Comparison of ENCODE assay signal across 8 cellular contexts in the genomic region with DNA sequence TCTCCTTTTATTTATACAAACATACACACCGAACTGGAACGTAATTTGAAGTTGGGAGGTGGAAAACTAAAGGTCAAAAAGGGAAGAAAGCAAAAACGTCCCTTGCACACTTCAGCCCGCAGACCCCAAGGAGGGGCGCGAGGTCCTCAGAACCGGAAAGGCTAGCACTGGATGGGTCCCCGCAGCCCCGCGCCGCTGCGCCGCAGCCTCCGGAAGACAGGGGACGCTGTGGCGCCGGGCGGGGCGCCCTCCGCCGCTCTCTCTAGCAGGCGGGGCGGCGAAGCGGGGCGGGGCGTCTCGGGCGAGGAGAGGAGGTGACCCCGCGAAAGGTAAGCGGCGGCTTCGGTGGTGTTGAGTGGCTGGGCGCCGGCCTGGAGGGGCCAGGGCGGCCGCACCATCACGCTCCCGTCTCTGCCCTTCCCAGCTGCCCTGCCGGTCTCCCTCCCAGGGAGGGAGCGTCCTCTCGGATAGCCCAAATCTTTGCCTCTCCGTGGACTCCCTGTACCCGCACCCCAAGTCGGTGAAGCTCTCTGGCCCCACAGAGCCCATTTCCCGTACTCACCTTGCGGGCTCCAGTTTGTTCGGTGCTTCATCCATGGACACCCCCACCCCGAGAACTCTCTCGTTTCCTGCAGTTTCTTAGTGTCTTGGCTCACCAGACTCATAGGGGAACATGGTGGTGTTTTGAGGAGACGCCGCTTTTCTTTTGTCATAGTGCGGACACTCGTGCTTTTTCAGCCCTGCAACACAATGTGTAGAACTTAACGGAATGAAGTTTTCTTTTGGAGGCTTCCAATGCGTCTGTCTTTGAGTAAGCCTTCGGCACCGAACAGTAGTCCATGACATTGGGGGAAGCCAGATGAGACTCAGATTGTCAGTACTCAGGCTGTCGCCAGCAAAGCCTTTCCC. TPM values are rescaled to one million over a fixed set of nuclear protein-coding genes. Genes with fewer than 3 reads are reported as not detected.
DNase-seq lines count a peak whose midpoint lies in the region; ATAC-seq and TF ChIP-seq lines count a peak whose summit lies in the region.

A gene with protein sequence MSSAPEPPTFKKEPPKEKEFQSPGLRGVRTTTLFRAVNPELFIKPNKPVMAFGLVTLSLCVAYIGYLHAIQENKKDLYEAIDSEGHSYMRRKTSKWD (plus strand): TSS at position 285 of the 909 bp plus-strand sequence. CDS start 14,444 bp downstream, outside the sequence.

- peak; percentile 88 to 100 (median 96) for TF ChIP-seq CTCF in gastroesophageal sphincter (IDR thresholded peaks at IDR 0.05)

- H3K36me3 ChIP-seq in gastroesophageal sphincter, result no peaks in the 10 kb centered on the region

- TF ChIP-seq EP300 in gastroesophageal sphincter (IDR thresholded peaks at IDR 0.05), result no peak

- 1% methylated on average over 16 to 23 of the region's 60 CpGs for WGBS in gastroesophageal sphincter (ENCODE audit: low coverage in 1 of 2), 2 donors

- H3K4me3 ChIP-seq in gastroesophageal sphincter, result peak within 1 kb of the TSS; percentile 88 to 93

- no peaks in the 10 kb centered on the region for H3K27me3 ChIP-seq in gastroesophageal sphincter

- peak; percentile 69 for DNase-seq in GDM1 (lab: John Stamatoyannopoulos, UW)
- DNase-seq in GOT3 (lab: John Stamatoyannopoulos, UW), result peak; percentile 26
- DNase-seq in LHCN-M2 (ENCODE audit: low read depth), result peak; percentile 59
- DNase-seq in SHP77 treated with DMSO at 0.1 percent for 48 hours (lab: John Stamatoyannopoulos, UW), result peak; percentile 62
- peak; percentile 78 for DNase-seq in activated gamma-delta T cell treated with anti-CD3 and anti-CD28 coated beads, Interleukin-2, amount 50 U/mL, for 16 hours (ENCODE audit: low read depth)
- DNase-seq in nucleus accumbens (lab: John Stamatoyannopoulos, UW), result peak in 53 of 56 donors; percentile 21 to 85 (median 59)
- DNase-seq in substantia nigra (lab: John Stamatoyannopoulos, UW), result peak; percentile 2 to 86 (median 58)

- H3K27ac ChIP-seq in gastroesophageal sphincter, result peak within 1 kb of the TSS; percentile 25 to 83 (median 75)
- peak within 1 kb of the TSS; percentile 67 for H3K27ac ChIP-seq in substantia nigra (ENCODE audit: low read depth, low read length, poor library complexity, severe bottlenecking)

- H3K9me3 ChIP-seq in gastroesophageal sphincter, result peaks cover 0 to 5% (median 0%) of the 10 kb centered on the region in 3 donors

- ATAC-seq in gastroesophageal sphincter, result peak; percentile 98

- H3K4me1 ChIP-seq in gastroesophageal sphincter, result peaks cover 0 to 11% (median 0%) of the 10 kb centered on the region in 3 donors

- TF ChIP-seq POLR2A in gastroesophageal sphincter (IDR thresholded peaks at IDR 0.05), result no peak

RNA-seq across cellular contexts. Expression of the gene that starts here (rescaled TPM):
- total RNA-seq in LHCN-M2 (2014; rRNA removed) (2.1 and 3.4 TPM in 2 replicates), gastroesophageal sphincter (10 to 100 TPM in 1 of 4 donors, 1 to 10 TPM in 3; 5.2 to 13.4 (median 8.1) TPM)
- polyA plus RNA-seq in LHCN-M2 (2012), result 2.4 TPM

Comparison
In these comparisons a context has a peak if more than half of its experiments do, and no peak if none do; other contexts are left out.
1. Peak in every context shown above with its lines: DNase-seq, ATAC-seq, H3K4me3 ChIP-seq and H3K27ac ChIP-seq.
2. DNase-seq: peak in every context shown above with its lines; median percentile 78 in activated gamma-delta T cell treated with anti-CD3 and anti-CD28 coated beads, Interleukin-2, amount 50 U/mL, for 16 hours; 69 in GDM1; 62 in SHP77 treated with DMSO at 0.1 percent for 48 hours; 59 in LHCN-M2; 59 in nucleus accumbens; 58 in substantia nigra; 26 in GOT3.